29 cellular contexts compared by ENCODE assay signal in the genomic region with DNA sequence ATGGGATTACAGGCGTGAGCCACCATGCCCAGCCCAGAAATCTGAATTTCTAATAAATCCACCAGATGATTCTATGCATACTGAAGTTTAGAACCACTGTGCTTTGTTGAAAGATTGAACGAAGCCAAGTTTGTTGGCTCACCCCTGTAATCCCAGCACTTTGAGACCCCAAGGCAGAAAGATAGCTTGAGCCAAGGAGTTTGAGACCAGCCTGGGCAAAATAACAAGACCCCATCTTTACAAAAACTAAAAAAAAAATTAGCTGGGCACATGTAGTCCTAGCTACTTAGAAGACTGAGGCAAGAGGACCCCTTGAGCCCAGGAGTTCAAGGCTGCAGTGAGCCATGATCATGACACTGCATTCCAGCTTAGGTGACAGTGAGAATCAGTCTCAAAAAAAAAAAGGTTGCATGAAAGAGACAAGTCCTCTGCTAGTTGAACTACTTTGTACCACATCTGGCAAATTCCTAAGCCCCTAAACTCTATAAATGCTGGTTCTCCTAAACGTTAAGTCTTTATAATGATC. TPM values are rescaled to one million over a fixed set of nuclear protein-coding genes. Genes with fewer than 3 reads are reported as not detected.
"Had no signal": no experiment of that assay in that cellular context is flagged by ENCODE, and none has a peak within 500 bp of the region (broad histone marks: within the 10 kb centered on the region; RNA-seq: fewer than 3 reads in every experiment).

No MANE protein-coding gene starts in this region.

- H3K36me3 Mint-ChIP-seq: naive thymus-derived CD4-positive, alpha-beta T cell; stimulated activated effector memory CD8-positive, alpha-beta T cell treated with anti-CD3 and anti-CD28 coated beads, Interleukin-12 subunit alpha, Interleukin-12 subunit beta, amount 100 ng/mL, for 72 hours had no signal

- H3K9me3 ChIP-seq: heart left ventricle, sigmoid colon, suprapubic skin, thyroid gland, upper lobe of left lung, vagina had no signal

- H3K36me3 ChIP-seq: thyroid gland, upper lobe of left lung, vagina had no signal

- H3K9me3 Mint-ChIP-seq: naive thymus-derived CD4-positive, alpha-beta T cell; stimulated activated effector memory CD8-positive, alpha-beta T cell treated with anti-CD3 and anti-CD28 coated beads, Interleukin-12 subunit alpha, Interleukin-12 subunit beta, amount 100 ng/mL, for 72 hours had no signal

- H3K27me3 ChIP-seq: dorsolateral prefrontal cortex, sigmoid colon, suprapubic skin, thyroid gland, upper lobe of left lung, vagina had no signal

- H3K27ac ChIP-seq: dorsolateral prefrontal cortex, heart left ventricle, sigmoid colon, skin epidermis, suprapubic skin, thyroid gland, upper lobe of left lung, vagina had no signal

- H3K4me3 ChIP-seq: dorsolateral prefrontal cortex, heart left ventricle, sigmoid colon, skin epidermis, suprapubic skin, thyroid gland, upper lobe of left lung, vagina had no signal

- ATAC-seq: esophagus mucosa; heart left ventricle; naive thymus-derived CD4-positive, alpha-beta T cell; stimulated activated effector memory CD8-positive, alpha-beta T cell treated with anti-CD3 and anti-CD28 coated beads, Interleukin-12 subunit alpha, Interleukin-12 subunit beta, amount 100 ng/mL, for 72 hours; stimulated activated naive CD8-positive, alpha-beta T cell treated with anti-CD3 and anti-CD28 coated beads, Interleukin-15, Interleukin-2, amounts not matched to agents 100 U/mL and 50 U/mL, for 24 hours had no signal

- H3K27ac Mint-ChIP-seq: stimulated activated effector memory CD8-positive, alpha-beta T cell treated with anti-CD3 and anti-CD28 coated beads, Interleukin-12 subunit alpha, Interleukin-12 subunit beta, amount 100 ng/mL, for 72 hours had no signal

- DNase-seq: cortex of kidney; dorsolateral prefrontal cortex; effector CD8-positive, alpha-beta T cell; heart left ventricle; hippocampal formation; kidney glomerular epithelial cell; naive thymus-derived CD4-positive, alpha-beta T cell; posterior cingulate gyrus; sigmoid colon; stimulated activated CD4-positive, alpha-beta T cell treated with anti-CD3 and anti-CD28 coated beads, Interleukin-4, amount 100 ng/mL, for 1 hour; stimulated activated CD8-positive, alpha-beta memory T cell treated with anti-CD3 and anti-CD28 coated beads, Interleukin-4, amount 100 ng/mL, for 48 hours; stimulated activated naive CD8-positive, alpha-beta T cell treated with anti-CD3 and anti-CD28 coated beads, Interleukin-15, Interleukin-2, amounts not matched to agents 100 U/mL and 50 U/mL, for 24 hours; thyroid gland; upper lobe of left lung had no signal

RNA-seq across cellular contexts. Expression of gene OR6J1, which starts 47.7 kb away (rescaled TPM):
- total RNA-seq: esophagus mucosa; fibroblast of lung; frontal cortex; glomerular endothelial cell; liver; lung microvascular endothelial cell; mesenteric fat pad; mononuclear cell; naive thymus-derived CD4-positive, alpha-beta T cell; osteocyte; pulmonary artery endothelial cell; sigmoid colon; suprapubic skin; thyroid gland; vagina had no signal
- polyA plus RNA-seq: fibroblast of lung; heart left ventricle; liver; naive thymus-derived CD4-positive, alpha-beta T cell; neural cell; sigmoid colon had no signal
